23 cellular contexts compared by ENCODE assay signal in genomic region chr15:33360876-33361275, GRCh38. TPM values are rescaled to one million over a fixed set of nuclear protein-coding genes. Genes with fewer than 3 reads are reported as not detected.
"Had no signal": no experiment of that assay in that cellular context is flagged by ENCODE, and none has a peak within 500 bp of the region (broad histone marks: within the 10 kb centered on the region; RNA-seq: fewer than 3 reads in every experiment).

No MANE protein-coding gene starts in this region.

- H3K4me1 ChIP-seq: colonic mucosa, gastroesophageal sphincter, parathyroid adenoma, psoas muscle, sigmoid colon, suprapubic skin, thyroid gland had no signal

- DNase-seq: colonic mucosa; dermis blood vessel endothelial cell; esophagus squamous epithelium; foreskin fibroblast; glutamatergic neuron; kidney; left cardiac atrium; mammary epithelial cell; occipital lobe; psoas muscle; retina; sigmoid colon; small intestine; stimulated activated CD4-positive, alpha-beta T cell treated with anti-CD3 and anti-CD28 coated beads, Interleukin-12 subunit alpha, Interleukin-12 subunit beta, amount 100 ng/mL, for 4 hours; stimulated activated CD4-positive, alpha-beta T cell treated with anti-CD3 and anti-CD28 coated beads, Interleukin-2, amount 100 ng/mL, for 48 hours; stimulated activated naive CD4-positive, alpha-beta T cell treated with Interleukin-2 at 50 U/mL for 16 hours; thyroid gland had no signal

- H3K9me3 ChIP-seq: colonic mucosa, esophagus squamous epithelium, gastroesophageal sphincter, psoas muscle, sigmoid colon, suprapubic skin, thyroid gland had no signal

- H3K36me3 ChIP-seq: colonic mucosa, esophagus squamous epithelium, gastroesophageal sphincter, neural progenitor cell, sigmoid colon, suprapubic skin, thyroid gland had no signal

- H3K27ac ChIP-seq: colonic mucosa, esophagus squamous epithelium, gastroesophageal sphincter, hepatocyte, neural progenitor cell, parathyroid adenoma, psoas muscle, sigmoid colon, suprapubic skin, thyroid gland had no signal

- H3K4me3 ChIP-seq: colonic mucosa, esophagus squamous epithelium, gastroesophageal sphincter, hepatocyte, neural progenitor cell, psoas muscle, sigmoid colon, suprapubic skin, thyroid gland had no signal

- H3K27me3 ChIP-seq: colonic mucosa, esophagus squamous epithelium, gastroesophageal sphincter, hepatocyte, neural progenitor cell, sigmoid colon, suprapubic skin, thyroid gland had no signal

RNA-seq across cellular contexts. Expression of gene RYR3, which starts 50.1 kb away (rescaled TPM):
- total RNA-seq: dermis blood vessel endothelial cell; natural killer cell treated with Interleukin-12 subunit alpha and Interleukin-12 subunit beta and Interleukin-15 and Interleukin-18, amount 100 ng/mL, for 72 hours had no signal
